ENCODE assay signal across 24 cellular contexts in genomic region chr2:182048088-182048487, GRCh38.
DNase-seq lines count a peak whose midpoint lies in the region; ATAC-seq and TF ChIP-seq lines count a peak whose summit lies in the region.
"Had no signal": no experiment of that assay in that cellular context is flagged by ENCODE, and none has a peak within 500 bp of the region (broad histone marks: within the 10 kb centered on the region; RNA-seq: fewer than 3 reads in every experiment).

No MANE protein-coding gene starts in this region.

- CTCF ChIA-PET in GM10248 (lab: Yijun Ruan, JAX), result interaction anchor here (1.4 to 1.9 kb wide), 3 partner anchors 8 to 30 kb away, joined by 3 to 8 read pairs (median 3); no protein-coding TSS in a partner anchor

- H3K4me3 ChIP-seq in ascending aorta, result no peak overlapping the region
- H3K4me3 ChIP-seq: cardiac muscle cell, skin epidermis had no signal

- H3K4me1 ChIP-seq in ascending aorta, result peaks cover 3 to 9% of the 10 kb centered on the region in 2 donors

- intact Hi-C loops in ascending aorta (cut with DNase I), result no loop called here

- no peaks in the 10 kb centered on the region for H3K27me3 ChIP-seq in ascending aorta
- H3K27me3 ChIP-seq: cardiac muscle cell had no signal

- peak overlapping the region; percentile 53 to 60 for H3K27ac ChIP-seq in ascending aorta
- H3K27ac ChIP-seq: cardiac muscle cell had no signal

- DNase-seq in GM10248 (ENCODE audit: extremely low spot score) (peak; percentile 5), ascending aorta (ENCODE audit: low spot score in 2 of 2) (no peak), HuH-7.5 (ENCODE audit: low spot score) (no peak), SHP77 treated with DMSO at 0.1 percent for 48 hours (lab: John Stamatoyannopoulos, UW) (no peak)
- DNase-seq in activated CD8-positive, alpha-beta memory T cell treated with anti-CD3 and anti-CD28 coated beads, Interleukin-2, amount 50 U/mL, for 4 hours, result no peak
- DNase-seq: activated CD4-positive, alpha-beta T cell treated with anti-CD3 and anti-CD28 coated beads for 4 hours; activated naive CD4-positive, alpha-beta T cell treated with anti-CD3 and anti-CD28 coated beads, Interleukin-2, amount 50 U/mL, for 16 hours; AML-193; amygdala; CD8-positive, alpha-beta T cell; H7; hypothalamus; left ventricle myocardium superior; midbrain; naive thymus-derived CD8-positive, alpha-beta T cell; NCI-H1436 treated with DMSO at 0.1 percent for 48 hours; NCI-H2107; NCI-H510A; occipital lobe had no signal

- no peak for TF ChIP-seq CTCF in GM10248 (IDR thresholded peaks at IDR 0.05; ENCODE audit: control extremely low read depth, extremely low read depth, low read depth, missing control alignments)
- no peak for TF ChIP-seq CTCF in ascending aorta (IDR thresholded peaks at IDR 0.05)

- no peaks in the 10 kb centered on the region for H3K9me3 ChIP-seq in ascending aorta

- H3K36me3 ChIP-seq in ascending aorta, result no peaks in the 10 kb centered on the region
- H3K36me3 ChIP-seq: cardiac muscle cell had no signal

- ATAC-seq in GM19351 (IDR thresholded peaks at IDR 0.05; ENCODE audit: unreplicated experiment) (peak; percentile 95), HG03025 (IDR thresholded peaks at IDR 0.05; ENCODE audit: low FRiP score, unreplicated experiment) (peak; percentile 77), GM19324 (IDR thresholded peaks at IDR 0.05; ENCODE audit: low FRiP score, unreplicated experiment) (no peak)
- ATAC-seq: CD8-positive, alpha-beta T cell; left ventricle myocardium superior; naive thymus-derived CD8-positive, alpha-beta T cell had no signal

- POLR2A ChIA-PET in GM10248 (lab: Yijun Ruan, JAX), result no interaction called here
